In the genomic region with DNA sequence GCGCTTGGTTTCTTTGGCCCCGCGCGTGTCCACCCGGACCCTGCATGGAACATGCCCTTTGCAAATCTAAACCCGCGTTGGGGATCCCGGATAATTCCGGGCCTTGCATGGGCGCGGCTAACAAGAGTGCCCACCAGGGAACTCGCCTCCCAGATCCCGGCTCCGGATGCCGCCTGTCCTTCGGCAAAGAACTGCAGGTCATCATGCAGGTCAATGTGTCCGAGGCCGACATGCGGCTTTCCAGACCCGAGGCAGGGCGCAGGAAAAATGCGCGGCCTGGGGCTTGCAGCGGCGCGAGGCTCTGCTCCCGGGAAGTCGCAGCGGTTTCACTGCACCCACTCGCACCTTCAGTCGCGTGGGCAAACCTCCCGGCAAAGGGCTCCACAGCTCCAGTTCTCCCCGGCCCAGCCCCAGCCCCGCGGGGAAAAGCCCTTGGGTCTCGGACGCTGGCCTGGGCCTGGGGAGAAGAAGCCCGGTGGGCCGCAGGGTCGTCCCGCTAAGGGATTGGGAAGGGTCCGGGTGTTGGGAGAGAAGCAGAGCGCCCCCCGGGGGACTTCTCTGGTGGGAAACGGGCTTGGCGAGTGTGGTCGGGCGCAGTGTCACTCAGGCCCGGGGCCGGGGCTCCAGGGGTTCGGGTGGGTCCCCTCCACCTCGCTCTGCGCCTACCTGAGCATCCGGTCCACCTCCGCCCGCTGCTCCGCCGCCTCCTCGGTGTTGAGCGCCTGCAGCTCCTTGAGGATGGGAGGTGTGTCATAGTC, we compare ENCODE assay signal across 9 cellular contexts. TPM values are rescaled to one million over a fixed set of nuclear protein-coding genes. Genes with fewer than 3 reads are reported as not detected.
DNase-seq lines count a peak whose midpoint lies in the region; ATAC-seq, FAIRE-seq and TF ChIP-seq lines count a peak whose summit lies in the region.
"Had no signal": no experiment of that assay in that cellular context is flagged by ENCODE, and none has a peak within 500 bp of the region (broad histone marks: within the 10 kb centered on the region; RNA-seq: fewer than 3 reads in every experiment).

No MANE protein-coding gene starts in this region.

- DNase-seq in GM19239 (ENCODE audit: insufficient read length, low spot score) = peak; percentile 20
- peak; percentile 47 for DNase-seq in HuH-7.5 (ENCODE audit: low spot score)
- no peak for DNase-seq in esophagus muscularis mucosa (ENCODE audit: extremely low spot score)
- DNase-seq in NCI-H128 (lab: John Stamatoyannopoulos, UW; ENCODE audit: unreplicated experiment) = no peak
- DNase-seq in GOT3 (lab: John Stamatoyannopoulos, UW) = no peak
- DNase-seq in HCEC 1CT = no peak
- DNase-seq: midbrain had no signal

- H3K27me3 ChIP-seq in esophagus muscularis mucosa (peaks cover 10 to 94% (median 66%) of the 10 kb centered on the region in 4 donors), rectal smooth muscle tissue (ENCODE audit: control insufficient read depth, insufficient read depth, low read length) (peaks cover 21% of the 10 kb centered on the region)

- no peak for ATAC-seq in HG03039 (IDR thresholded peaks at IDR 0.05; ENCODE audit: unreplicated experiment)

- no CpG with 5 or more reads among the region's 61 CpGs for WGBS in esophagus muscularis mucosa

- no peak for FAIRE-seq in GM19239 (lab: Jason Lieb, UNC)

- no peak for TF ChIP-seq POLR2A in esophagus muscularis mucosa (IDR thresholded peaks at IDR 0.05; ENCODE audit: low read depth)

- H3K4me3 ChIP-seq in esophagus muscularis mucosa = peak overlapping the region; percentile 34 to 52 (median 42)
- peak overlapping the region; percentile 72 for H3K4me3 ChIP-seq in rectal smooth muscle tissue (ENCODE audit: low read length)

- peak overlapping the region; percentile 62 for H3K9ac ChIP-seq in rectal smooth muscle tissue (ENCODE audit: low read length)

- peaks cover 32 to 43% (median 39%) of the 10 kb centered on the region in 4 donors for H3K4me1 ChIP-seq in esophagus muscularis mucosa
- peaks cover 3% of the 10 kb centered on the region for H3K4me1 ChIP-seq in rectal smooth muscle tissue (ENCODE audit: control insufficient read depth, insufficient read depth, low read length)

- no peaks in the 10 kb centered on the region for H3K36me3 ChIP-seq in esophagus muscularis mucosa
- H3K36me3 ChIP-seq in rectal smooth muscle tissue (ENCODE audit: control insufficient read depth, insufficient read depth, low read length) = peaks cover under 1% of the 10 kb centered on the region

- no peaks in the 10 kb centered on the region for H3K9me3 ChIP-seq in esophagus muscularis mucosa

- no peak for TF ChIP-seq CTCF in esophagus muscularis mucosa (IDR thresholded peaks at IDR 0.05)

- intact Hi-C loops in esophagus muscularis mucosa (cut with DNase I) = loop anchor here (10.0 kb wide), 1 partner anchor 99 kb away; the partner anchor contains the start of gene DDX52

- TF ChIP-seq EP300 in esophagus muscularis mucosa (IDR thresholded peaks at IDR 0.05) = no peak

- H3K27ac ChIP-seq in esophagus muscularis mucosa (replicated peaks in 1 of 4) = no peak overlapping the region
- no peak overlapping the region for H3K27ac ChIP-seq in rectal smooth muscle tissue (ENCODE audit: low read depth, low read length)

RNA-seq across cellular contexts. Expression of gene HNF1B, which starts 0.8 kb away (rescaled TPM):
- not detected for total RNA-seq in esophagus muscularis mucosa

Comparison
In these comparisons a context has a peak if more than half of its experiments do, and no peak if none do; other contexts are left out.
1. DNase-seq: peak in GM19239 (single experiment) and HuH-7.5 (single experiment); none in esophagus muscularis mucosa (single experiment), NCI-H128 (single experiment), GOT3 (single experiment) and HCEC 1CT (single experiment).